Comparison of ENCODE assay signal across 34 cellular contexts in the genomic region with DNA sequence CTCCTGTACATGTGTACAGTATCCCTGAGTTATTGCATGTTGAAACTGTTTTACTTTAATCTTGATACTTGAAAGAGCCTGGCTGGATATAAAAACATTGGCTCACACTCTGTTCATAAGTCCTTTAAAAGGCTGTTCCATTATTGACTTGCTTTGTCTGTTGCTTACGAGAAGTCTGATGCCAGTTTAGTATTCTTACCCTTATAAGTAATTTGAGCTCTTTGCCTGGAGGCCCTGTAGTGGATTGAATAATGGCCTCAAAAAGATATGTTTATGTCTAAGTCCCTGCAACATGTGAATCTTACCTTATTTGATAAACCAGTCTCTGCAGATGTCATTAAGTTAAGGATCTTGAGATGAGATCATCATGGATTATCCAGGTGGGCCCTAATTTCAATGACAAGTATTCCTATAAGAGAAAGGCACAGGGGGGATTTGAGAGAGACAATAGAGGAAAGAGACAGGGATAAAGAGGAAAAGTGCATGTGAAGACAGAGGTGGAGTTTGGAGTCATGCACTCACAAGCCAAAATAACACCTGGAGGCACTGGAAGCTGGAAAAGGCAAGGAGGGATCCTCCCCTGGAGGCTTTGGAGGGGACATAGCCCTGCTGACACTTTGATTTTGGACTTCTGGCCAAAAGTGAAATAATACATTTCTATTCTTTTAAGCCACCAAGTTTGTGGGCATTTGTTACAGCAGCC.
DNase-seq lines count a peak whose midpoint lies in the region; ATAC-seq and TF ChIP-seq lines count a peak whose summit lies in the region.
"Had no signal": no experiment of that assay in that cellular context is flagged by ENCODE, and none has a peak within 500 bp of the region (broad histone marks: within the 10 kb centered on the region; RNA-seq: fewer than 3 reads in every experiment).

No MANE protein-coding gene starts in this region.

- H3K4me3 Mint-ChIP-seq in WTC11 = no peak overlapping the region
- H3K4me3 Mint-ChIP-seq: activated naive CD8-positive, alpha-beta T cell treated with anti-CD3 and anti-CD28 coated beads, Interleukin-2, amount 50 U/mL, for 24 hours; activated T-cell treated with anti-CD3 and anti-CD28 coated beads, Interleukin-2, amount 50 U/mL, for 72 hours; CD8-positive, alpha-beta T cell; effector memory CD8-positive, alpha-beta T cell had no signal

- in situ Hi-C loops in GM23248 (cut with MboI) = no loop called here

- no peaks in the 10 kb centered on the region for H3K9me2 ChIP-seq in GM23248 (ENCODE audit: insufficient read depth)

- H2AFZ ChIP-seq in GM23248 = no peak overlapping the region
- H2AFZ ChIP-seq: PC-9 had no signal

- peaks cover 6% of the 10 kb centered on the region; the same call in 1 of the 2 replicates for H3F3A ChIP-seq in GM23248 (ENCODE audit: insufficient read depth)

- no peaks in the 10 kb centered on the region for H3K79me2 ChIP-seq in GM23248 (ENCODE audit: insufficient read depth)

- H3K27me3 Mint-ChIP-seq in WTC11 (ENCODE audit: low read depth) = no peaks in the 10 kb centered on the region
- H3K27me3 Mint-ChIP-seq: activated naive CD8-positive, alpha-beta T cell treated with anti-CD3 and anti-CD28 coated beads, Interleukin-2, amount 50 U/mL, for 24 hours; effector memory CD8-positive, alpha-beta T cell had no signal

- H3K9ac ChIP-seq in BLaER1 = no peak overlapping the region
- H3K9ac ChIP-seq in iPS-20b (ENCODE audit: low read depth, low read length) = no peak overlapping the region
- no peak overlapping the region for H3K9ac ChIP-seq in GM23248

- H3K27ac Mint-ChIP-seq in WTC11 = no peak overlapping the region
- H3K27ac Mint-ChIP-seq: activated naive CD8-positive, alpha-beta T cell treated with anti-CD3 and anti-CD28 coated beads, Interleukin-2, amount 50 U/mL, for 24 hours; CD8-positive, alpha-beta T cell; effector memory CD8-positive, alpha-beta T cell had no signal

- peaks cover 7% of the 10 kb centered on the region for H3K4me1 Mint-ChIP-seq in WTC11

- no peaks in the 10 kb centered on the region for H3K27me3 ChIP-seq in BLaER1
- no peaks in the 10 kb centered on the region for H3K27me3 ChIP-seq in iPS-20b (ENCODE audit: insufficient read depth, low read length)
- no peaks in the 10 kb centered on the region for H3K27me3 ChIP-seq in GM23248 (replicated peaks; ENCODE audit: insufficient read depth)
- H3K27me3 ChIP-seq: right lobe of liver, spleen, tibial nerve had no signal

- ATAC-seq in WTC11 (peak; percentile 57), HG02798 (IDR thresholded peaks at IDR 0.05; ENCODE audit: poor library complexity, unreplicated experiment) (no peak), GM19455 (IDR thresholded peaks at IDR 0.05; ENCODE audit: unreplicated experiment) (no peak)
- ATAC-seq: activated naive CD8-positive, alpha-beta T cell treated with anti-CD3 and anti-CD28 coated beads, Interleukin-2, amount 50 U/mL, for 24 hours; activated T-cell treated with anti-CD3 and anti-CD28 coated beads, Interleukin-2, amount 50 U/mL, for 72 hours; CD8-positive, alpha-beta T cell; effector memory CD8-positive, alpha-beta T cell; left ventricle myocardium superior; right lobe of liver; SK-N-SH treated with all-trans-retinoic acid at 6 μM for 48 hours had no signal

- H3K4me1 ChIP-seq in BLaER1 (peaks cover 28% of the 10 kb centered on the region), HEK293 (ENCODE audit: control insufficient read depth, insufficient read depth, low read length) (no peaks in the 10 kb centered on the region), iPS-20b (ENCODE audit: insufficient read depth, low read length) (peaks cover 8% of the 10 kb centered on the region; the same call in 1 of the 2 replicates), GM23248 (ENCODE audit: insufficient read depth) (no peaks in the 10 kb centered on the region)
- H3K4me1 ChIP-seq: prostate gland, tibial nerve had no signal

- POLR2A ChIA-PET in HEK293 (lab: Yijun Ruan, JAX) = no interaction called here
- POLR2A ChIA-PET in WTC11 (lab: Charles Lee) = no interaction called here

- CTCF ChIA-PET in HEK293 (lab: Yijun Ruan, JAX) (interaction anchor here (0.7 kb wide), 1 partner anchor 126 kb away, joined by 3 read pairs; no protein-coding TSS in a partner anchor), WTC11 (lab: Charles Lee) (no interaction called here)

- H3K36me3 ChIP-seq in BLaER1 (peaks cover 14% of the 10 kb centered on the region; the same call in 1 of the 2 replicates), HEK293 (ENCODE audit: control insufficient read depth in 2 of 2, insufficient read depth in 1 of 2, low read length in 2 of 2) (no peaks in the 10 kb centered on the region), iPS-20b (ENCODE audit: insufficient read depth, low read depth, low read length) (no peaks in the 10 kb centered on the region), GM23248 (ENCODE audit: low read depth) (no peaks in the 10 kb centered on the region)
- H3K36me3 ChIP-seq: prostate gland, right lobe of liver had no signal

- peaks cover 66% of the 10 kb centered on the region for H3K9me3 ChIP-seq in BLaER1
- no peaks in the 10 kb centered on the region for H3K9me3 ChIP-seq in HEK293 (ENCODE audit: control insufficient read depth, insufficient read depth, low read depth, low read length)
- no peaks in the 10 kb centered on the region for H3K9me3 ChIP-seq in iPS-20b (ENCODE audit: insufficient read depth, low read depth, low read length)
- H3K9me3 ChIP-seq in GM23248 (ENCODE audit: low read depth) = no peaks in the 10 kb centered on the region
- H3K9me3 ChIP-seq: prostate gland, right lobe of liver, tibial nerve had no signal

- H4K20me1 ChIP-seq in BLaER1 (no peaks in the 10 kb centered on the region), GM23248 (ENCODE audit: insufficient read depth) (no peaks in the 10 kb centered on the region)

- no peak overlapping the region for H3K4me3 ChIP-seq in BLaER1
- no peak overlapping the region for H3K4me3 ChIP-seq in HEK293 (ENCODE audit: low read depth, low read length)
- H3K4me3 ChIP-seq in iPS-20b (ENCODE audit: low read length) = no peak overlapping the region
- no peak overlapping the region for H3K4me3 ChIP-seq in GM23248
- H3K4me3 ChIP-seq: PC-9, prostate gland, right lobe of liver, spleen, tibial nerve had no signal

- H3K27ac ChIP-seq in BLaER1 (no peak overlapping the region), HEK293 (ENCODE audit: extremely low read depth, low read depth, low read length) (no peak overlapping the region), iPS-20b (ENCODE audit: low read length) (peak overlapping the region; percentile 3), GM23248 (no peak overlapping the region)
- H3K27ac ChIP-seq: PC-9, right lobe of liver, spleen, tibial nerve had no signal

- TF ChIP-seq CTCF in HEK293 (tag by site-specific recombination; IDR thresholded peaks at IDR 0.05) = no peak
- no peak for TF ChIP-seq CTCF in WTC11 (IDR thresholded peaks at IDR 0.05)

- peak overlapping the region; percentile 19; the same call in 1 of the 2 replicates for H3K4me2 ChIP-seq in BLaER1
- H3K4me2 ChIP-seq in GM23248 (ENCODE audit: unreplicated experiment) = no peak overlapping the region
- H3K4me2 ChIP-seq: PC-9 had no signal

- 94 to 97% methylated on average over 1 of the region's 1 CpG for WGBS in GM23248 (ENCODE audit: low coverage in 1 of 2, low lambda C conversion rate in 2 of 2, missing lambda C conversion rate in 2 of 2), 2 experiments

- H3K9me3 Mint-ChIP-seq in WTC11 = peaks cover 27% of the 10 kb centered on the region
- H3K9me3 Mint-ChIP-seq: activated naive CD8-positive, alpha-beta T cell treated with anti-CD3 and anti-CD28 coated beads, Interleukin-2, amount 50 U/mL, for 24 hours; CD8-positive, alpha-beta T cell; effector memory CD8-positive, alpha-beta T cell had no signal

- DNase-seq in WTC11 (ENCODE audit: low spot score) (no peak), cerebellum (ENCODE audit: low spot score) (no peak), GM23248 (no peak)
- DNase-seq: activated CD4-positive, alpha-beta T cell treated with anti-CD3 and anti-CD28 coated beads, Interleukin-2, amount 50 U/mL, for 48 hours; activated CD4-positive, CD25-positive, alpha-beta regulatory T cell treated with anti-CD3 and anti-CD28 coated beads, Interleukin-2, amount 50 U/mL, for 72 hours; activated naive CD4-positive, alpha-beta T cell; activated naive CD8-positive, alpha-beta T cell treated with anti-CD3 and anti-CD28 coated beads, Interleukin-2, amount 50 U/mL, for 24 hours; activated T-cell treated with anti-CD3 and anti-CD28 coated beads, Interleukin-2, amount 50 U/mL, for 72 hours; AML-193; caudate nucleus; CD8-positive, alpha-beta T cell; cortex of kidney; effector memory CD8-positive, alpha-beta T cell; HCEC 1CT; IMR-90; islet precursor cell; left ventricle myocardium superior; NCI-H1048; NCI-H1930; NCI-H446 treated with DMSO at 0.1 percent for 48 hours; PC-9; right lobe of liver; Right ventricle myocardium superior; spleen; stimulated activated CD4-positive, alpha-beta T cell treated with anti-CD3 and anti-CD28 coated beads, Interleukin-2, amount 100 ng/mL, for 24 hours; T-helper 2 cell had no signal

- peaks cover 17% of the 10 kb centered on the region for H3K36me3 Mint-ChIP-seq in WTC11
- H3K36me3 Mint-ChIP-seq: CD8-positive, alpha-beta T cell had no signal

TF ChIP-seq in HEK293, 187 proteins besides CTCF, POLR2A, EP300 and RAD21 (continues in another document):
- TF ChIP-seq SCRT2 (tag by site-specific recombination; IDR thresholded peaks at IDR 0.05) = peak; percentile 35; the same call in 1 of the 2 replicates

TF ChIP-seq in WTC11, 78 proteins besides CTCF, POLR2A, EP300 and RAD21 (continues in another document):
- TF ChIP-seq ZNF423 (CRISPR knock-in tag; IDR thresholded peaks at IDR 0.05) = no peak
- no peak for TF ChIP-seq GABPB1 (CRISPR knock-in tag; IDR thresholded peaks at IDR 0.05)
- no peak for TF ChIP-seq NR3C1 (CRISPR knock-in tag; conservative IDR thresholded peaks at IDR 0.05; ENCODE audit: low read depth)
- TF ChIP-seq, protein P1, sequence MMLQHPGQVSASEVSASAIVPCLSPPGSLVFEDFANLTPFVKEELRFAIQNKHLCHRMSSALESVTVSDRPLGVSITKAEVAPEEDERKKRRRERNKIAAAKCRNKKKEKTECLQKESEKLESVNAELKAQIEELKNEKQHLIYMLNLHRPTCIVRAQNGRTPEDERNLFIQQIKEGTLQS (CRISPR knock-in tag; conservative IDR thresholded peaks at IDR 0.05) = no peak
- TF ChIP-seq PRRX2 (CRISPR knock-in tag; IDR thresholded peaks at IDR 0.05) = no peak
- no peak for TF ChIP-seq NFYB (CRISPR knock-in tag; conservative IDR thresholded peaks at IDR 0.05; ENCODE audit: low read depth)
